In genomic region chr10:79345241-79346011, GRCh38 we compare ENCODE assay signal across 13 cellular contexts. TPM values are rescaled to one million over a fixed set of nuclear protein-coding genes. Genes with fewer than 3 reads are reported as not detected.
DNase-seq lines count a peak whose midpoint lies in the region; ATAC-seq and TF ChIP-seq lines count a peak whose summit lies in the region.
"Had no signal": no experiment of that assay in that cellular context is flagged by ENCODE, and none has a peak within 500 bp of the region (broad histone marks: within the 10 kb centered on the region; RNA-seq: fewer than 3 reads in every experiment).

No MANE protein-coding gene starts in this region.

- peaks cover 11% of the 10 kb centered on the region for H3K79me1 ChIP-seq in neuronal stem cell (ENCODE audit: low read depth, low read length)

- H3K9me3 ChIP-seq in MM.1S (replicated peaks; ENCODE audit: insufficient read depth, low read length) (no peaks in the 10 kb centered on the region), body of pancreas (no peaks in the 10 kb centered on the region), neuronal stem cell (replicated peaks in 1 of 2; ENCODE audit: control insufficient read depth in 2 of 2, insufficient read depth in 1 of 2, low read depth in 1 of 2, low read length in 2 of 2) (no peaks in the 10 kb centered on the region)
- H3K9me3 ChIP-seq: breast epithelium, SJCRH30, tibial artery had no signal

- H3K9me3 Mint-ChIP-seq in nephron progenitor cell, result no peaks in the 10 kb centered on the region
- H3K9me3 Mint-ChIP-seq: neural progenitor cell had no signal

- H3K36me3 ChIP-seq in MM.1S (replicated peaks; ENCODE audit: insufficient read depth, low read length), result peaks cover 14% of the 10 kb centered on the region
- H3K36me3 ChIP-seq in body of pancreas (replicated peaks in 1 of 2; ENCODE audit: insufficient read depth in 1 of 2, low read depth in 2 of 2), result peaks cover 0 to 3% of the 10 kb centered on the region in 2 donors
- peaks cover 14 to 21% of the 10 kb centered on the region in 2 donors for H3K36me3 ChIP-seq in neuronal stem cell (replicated peaks in 1 of 2; ENCODE audit: control insufficient read depth in 2 of 2, insufficient read depth in 2 of 2, low read length in 2 of 2)
- H3K36me3 ChIP-seq: breast epithelium, neural progenitor cell had no signal

- peaks cover 49% of the 10 kb centered on the region for H3K4me1 ChIP-seq in MM.1S (ENCODE audit: low read length)
- peaks cover 96% of the 10 kb centered on the region for H3K4me1 ChIP-seq in body of pancreas
- H3K4me1 ChIP-seq in neuronal stem cell (ENCODE audit: control insufficient read depth in 2 of 2, insufficient read depth in 1 of 2, low read depth in 1 of 2, low read length in 2 of 2), result peaks cover 14% of the 10 kb centered on the region in 2 donors
- H3K4me1 ChIP-seq: breast epithelium had no signal

- peak overlapping the region; percentile 1 for H3K14ac ChIP-seq in neuronal stem cell (ENCODE audit: low read length)

- no peak overlapping the region for H2BK5ac ChIP-seq in neuronal stem cell (ENCODE audit: low read length)

- H3K27ac ChIP-seq in MM.1S (ENCODE audit: low read length) (peak overlapping the region; percentile 42; the same call in 1 of the 2 replicates), body of pancreas (peak overlapping the region; percentile 66 to 98 (median 88)), neuronal stem cell (replicated peaks; ENCODE audit: low read length) (no peak overlapping the region)
- H3K27ac ChIP-seq: breast epithelium, neural progenitor cell, SJCRH30, tibial artery had no signal

- H4K20me1 ChIP-seq in MM.1S (ENCODE audit: insufficient read depth, low read length), result peaks cover 21% of the 10 kb centered on the region

- H3K27me3 Mint-ChIP-seq in nephron progenitor cell (ENCODE audit: low read depth, poor library complexity), result peaks cover 9% of the 10 kb centered on the region

- H3K4ac ChIP-seq in neuronal stem cell (ENCODE audit: low read length), result no peak overlapping the region

- H3K18ac ChIP-seq in neuronal stem cell (ENCODE audit: low read length), result peak overlapping the region; percentile 11

- 69 to 75% methylated on average over 5 of the region's 5 CpGs for WGBS in body of pancreas, 2 donors
- no CpG with 5 or more reads among the region's 5 CpGs for WGBS in neuronal stem cell (ENCODE audit: extremely low coverage in 2 of 2, insufficient read length in 2 of 2, insufficient replicate concordance in 1 of 2), 2 donors

- ATAC-seq in body of pancreas, result no peak

- intact Hi-C loops in body of pancreas (cut with DNase I), result no loop called here

- H3K27ac Mint-ChIP-seq in nephron progenitor cell, result no peak overlapping the region
- H3K27ac Mint-ChIP-seq: neural progenitor cell had no signal

- H2AK5ac ChIP-seq in neuronal stem cell (ENCODE audit: low read depth, low read length), result peak overlapping the region; percentile 42

- peaks cover 10% of the 10 kb centered on the region for H3K36me3 Mint-ChIP-seq in nephron progenitor cell (ENCODE audit: low read depth)

- H3K27me3 ChIP-seq in MM.1S (replicated peaks; ENCODE audit: insufficient read depth, low read length) (no peaks in the 10 kb centered on the region), body of pancreas (no peaks in the 10 kb centered on the region), neuronal stem cell (ENCODE audit: control insufficient read depth in 3 of 3, insufficient read depth in 3 of 3, low read depth in 1 of 3, low read length in 3 of 3) (peaks cover 0 to 21% (median 0%) of the 10 kb centered on the region in 3 experiments)
- H3K27me3 ChIP-seq: breast epithelium, neural progenitor cell, SJCRH30, tibial artery had no signal

- no peak overlapping the region for H3K4me3 ChIP-seq in MM.1S (ENCODE audit: low read length)
- no peak overlapping the region for H3K4me3 ChIP-seq in body of pancreas
- H3K4me3 ChIP-seq in neuronal stem cell (ENCODE audit: low read length in 2 of 2), result no peak overlapping the region
- H3K4me3 ChIP-seq: breast epithelium, neural progenitor cell, SJCRH30, tibial artery had no signal

- no peak overlapping the region for H2BK120ac ChIP-seq in neuronal stem cell (ENCODE audit: low read depth, low read length)

- no peak overlapping the region for H3K4me2 ChIP-seq in MM.1S (ENCODE audit: low read depth, low read length)
- no peak overlapping the region for H3K4me2 ChIP-seq in neuronal stem cell (ENCODE audit: insufficient read depth, low read length, poor library complexity, severe bottlenecking)
- H3K4me2 ChIP-seq: neural progenitor cell had no signal

- no peak for TF ChIP-seq POLR2A in body of pancreas (IDR thresholded peaks at IDR 0.05)

- H2BK12ac ChIP-seq in neuronal stem cell (ENCODE audit: low read length), result no peak overlapping the region

- H3K23ac ChIP-seq in neuronal stem cell (ENCODE audit: low read depth, low read length, poor library complexity), result no peak overlapping the region

- H3F3A ChIP-seq in MM.1S (ENCODE audit: insufficient read depth, low read length), result peaks cover 17% of the 10 kb centered on the region; the same call in 1 of the 2 replicates

- H4K8ac ChIP-seq in neuronal stem cell (ENCODE audit: low read depth, low read length), result no peak overlapping the region

- no peak overlapping the region for H2AFZ ChIP-seq in MM.1S (ENCODE audit: low read length)
- peak overlapping the region; percentile 1 for H2AFZ ChIP-seq in neuronal stem cell (ENCODE audit: low read length)
- H2AFZ ChIP-seq: neural progenitor cell had no signal

- H3K79me2 ChIP-seq in MM.1S (ENCODE audit: low read length), result peaks cover 31% of the 10 kb centered on the region

- H3K4me3 Mint-ChIP-seq in nephron progenitor cell, result no peak overlapping the region

- H2BK15ac ChIP-seq in neuronal stem cell (ENCODE audit: low read length), result peak overlapping the region; percentile 76

- peaks cover 33% of the 10 kb centered on the region for H3K4me1 Mint-ChIP-seq in nephron progenitor cell

- H3K9me2 ChIP-seq in MM.1S (replicated peaks; ENCODE audit: insufficient read depth, low read length), result no peaks in the 10 kb centered on the region

- TF ChIP-seq CTCF in MM.1S (IDR thresholded peaks at IDR 0.05; ENCODE audit: low read length), result no peak
- TF ChIP-seq CTCF in body of pancreas (IDR thresholded peaks at IDR 0.05), result no peak
- no peak for TF ChIP-seq CTCF in nephron progenitor cell (IDR thresholded peaks at IDR 0.05)

- H3K9ac ChIP-seq in MM.1S (ENCODE audit: low read length) (no peak overlapping the region), neuronal stem cell (ENCODE audit: low read depth, low read length, poor library complexity) (no peak overlapping the region)
- H3K9ac ChIP-seq: neural progenitor cell had no signal

- DNase-seq in NCI-H146 (lab: John Stamatoyannopoulos, UW), result peak; percentile 40
- DNase-seq in NCI-H146 treated with DMSO at 0.1 percent for 48 hours (lab: John Stamatoyannopoulos, UW; ENCODE audit: unreplicated experiment), result no peak
- no peak for DNase-seq in MM.1S
- DNase-seq in body of pancreas, result peak in 1 of 4 donors; percentile 27
- DNase-seq in neuronal stem cell (ENCODE audit: low spot score), result no peak
- DNase-seq in nephron progenitor cell, result no peak
- no peak for DNase-seq in SK-N-DZ (ENCODE audit: low spot score)
- DNase-seq in NCI-H1694 (lab: John Stamatoyannopoulos, UW), result no peak
- DNase-seq: NCI-H82, SJCRH30 had no signal

- H4K91ac ChIP-seq in neuronal stem cell (ENCODE audit: low read depth, low read length, poor library complexity), result no peak overlapping the region

RNA-seq across cellular contexts. Expression of gene PPIF, which starts 1.8 kb away (rescaled TPM):
- total RNA-seq in body of pancreas, result 10 to 100 TPM; 19.2 to 67.9 TPM
- 42.1 TPM for polyA plus RNA-seq in neuronal stem cell (2013, experiment 1 of 2)
- polyA plus RNA-seq in neuronal stem cell (2013, experiment 2 of 2), result 42.3 TPM
- polyA plus RNA-seq in SK-N-DZ (2014; cell fraction: cytosol; rRNA removed), result 109 and 110 TPM in 2 replicates
- 98.3 and 106 TPM in 2 replicates for polyA plus RNA-seq in SK-N-DZ (2014; cell fraction: nucleus; rRNA removed)
